In the genomic region with DNA sequence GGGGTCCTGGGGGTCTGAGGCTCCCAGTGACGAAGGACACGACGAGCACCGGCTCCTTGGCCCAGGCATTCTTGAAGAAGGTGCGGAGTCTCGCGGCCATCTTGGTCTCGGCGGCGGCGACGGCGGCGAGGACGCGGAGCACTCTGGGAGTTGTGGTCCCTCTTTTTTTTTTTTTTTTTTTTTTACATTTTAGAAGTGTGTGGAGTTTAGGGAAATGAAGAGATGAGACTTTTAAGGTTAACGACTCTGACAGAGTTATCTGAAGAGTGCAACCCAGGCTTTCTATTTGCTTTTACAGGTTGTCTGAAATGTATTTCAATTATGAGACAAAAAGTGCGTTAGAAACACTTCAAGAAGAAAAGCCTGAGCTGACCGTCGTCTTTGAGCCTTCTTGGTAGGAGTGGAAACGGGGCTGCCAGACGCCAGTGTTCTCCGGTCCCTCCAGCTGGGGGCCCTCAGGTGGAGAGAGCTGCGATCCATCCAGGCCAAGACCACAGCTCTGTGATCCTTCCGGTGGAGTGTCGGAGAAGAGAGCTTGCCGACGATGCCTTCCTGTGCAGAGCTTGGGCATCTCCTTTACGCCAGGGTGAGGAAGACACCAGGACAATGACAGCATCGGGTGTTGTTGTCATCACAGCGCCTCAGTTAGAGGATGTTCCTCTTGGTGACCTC, we compare ENCODE assay signal across 1 cellular context.
A peak's percentile ranks its signal among the peaks of the same experiment; 100 is the strongest.
TF ChIP-seq lines count a peak whose summit lies in the region.

No MANE protein-coding gene starts in this region.

TF ChIP-seq in HepG2, 621 proteins besides CTCF, POLR2A, EP300 and RAD21:
- TF ChIP-seq, protein P1, sequence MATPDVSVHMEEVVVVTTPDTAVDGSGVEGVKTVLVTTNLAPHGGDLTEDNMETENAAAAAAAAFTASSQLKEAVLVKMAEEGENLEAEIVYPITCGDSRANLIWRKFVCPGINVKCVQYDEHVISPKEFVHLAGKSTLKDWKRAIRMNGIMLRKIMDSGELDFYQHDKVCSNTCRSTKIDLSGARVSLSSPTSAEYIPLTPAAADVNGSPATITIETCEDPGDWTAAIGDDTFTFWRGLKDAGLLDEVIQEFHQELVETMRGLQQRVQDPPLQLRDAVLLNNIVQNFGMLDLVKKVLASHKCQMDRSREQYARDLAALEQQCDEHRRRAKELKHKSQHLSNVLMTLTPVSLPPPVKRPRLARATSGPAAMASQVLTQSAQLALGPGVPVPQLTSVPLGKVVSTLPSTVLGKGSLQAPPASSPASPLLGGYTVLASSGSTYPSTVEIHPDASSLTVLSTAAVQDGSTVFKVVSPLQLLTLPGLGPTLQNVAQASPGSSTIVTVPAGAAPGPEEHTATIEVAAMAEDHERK (CRISPR knock-in tag; IDR thresholded peaks at IDR 0.05; ENCODE audit: low read depth) = no peak
- TF ChIP-seq NR2F6 (IDR thresholded peaks at IDR 0.05) (no peak), NR2F6 (CRISPR knock-in tag; IDR thresholded peaks at IDR 0.05) (no peak), ZNF670 (CRISPR knock-in tag; IDR thresholded peaks at IDR 0.05; ENCODE audit: borderline replicate concordance) (no peak), PRMT3 (CRISPR knock-in tag; IDR thresholded peaks at IDR 0.05; ENCODE audit: borderline replicate concordance, low read depth) (no peak), ZNF121 (CRISPR knock-in tag; IDR thresholded peaks at IDR 0.05) (no peak), ATF7 (IDR thresholded peaks at IDR 0.05) (peak; percentile 19; the same call in 1 of the 2 replicates), ATF7 (CRISPR knock-in tag; IDR thresholded peaks at IDR 0.05) (no peak), ZFY (CRISPR knock-in tag; IDR thresholded peaks at IDR 0.05) (0 out of 2 replicates have a peak, but pooled peaks have one; percentile 33), NFATC3 (CRISPR knock-in tag; IDR thresholded peaks at IDR 0.05) (no peak), ZSCAN21 (CRISPR knock-in tag; IDR thresholded peaks at IDR 0.05; ENCODE audit: borderline replicate concordance) (no peak), YY1 (IDR thresholded peaks at IDR 0.05; ENCODE audit: insufficient read depth, insufficient replicate concordance, low read depth, low read length) (peak; percentile 91), ZNF775 (CRISPR knock-in tag; IDR thresholded peaks at IDR 0.05; ENCODE audit: borderline replicate concordance) (no peak), ZNF143 (CRISPR knock-in tag; IDR thresholded peaks at IDR 0.05) (peak; percentile 85), GABPB1 (CRISPR knock-in tag; IDR thresholded peaks at IDR 0.05) (peak; percentile 46; the same call in 1 of the 2 replicates), ZSCAN31 (CRISPR knock-in tag; IDR thresholded peaks at IDR 0.05; ENCODE audit: low read depth) (no peak), ZFAT (CRISPR knock-in tag; conservative IDR thresholded peaks at IDR 0.05) (no peak), ZNF496 (CRISPR knock-in tag; IDR thresholded peaks at IDR 0.05; ENCODE audit: insufficient replicate concordance) (no peak), HCFC1 (IDR thresholded peaks at IDR 0.05; ENCODE audit: low read depth, low read length) (peak; percentile 35; the same call in 1 of the 2 replicates), THAP11 (CRISPR knock-in tag; IDR thresholded peaks at IDR 0.05) (peak; percentile 91), SUZ12 (IDR thresholded peaks at IDR 0.05; ENCODE audit: low read depth, low read length) (peak; percentile 33; the same call in 1 of the 2 replicates), GABPA (IDR thresholded peaks at IDR 0.05; ENCODE audit: low read depth, low read length) (peak; percentile 31; the same call in 1 of the 2 replicates), GABPA (CRISPR knock-in tag; IDR thresholded peaks at IDR 0.05; ENCODE audit: low read depth) (no peak), ZSCAN30 (CRISPR knock-in tag; IDR thresholded peaks at IDR 0.05) (no peak), ZNF552 (CRISPR knock-in tag; IDR thresholded peaks at IDR 0.05; ENCODE audit: borderline replicate concordance) (no peak)
- TF ChIP-seq, protein P2, sequence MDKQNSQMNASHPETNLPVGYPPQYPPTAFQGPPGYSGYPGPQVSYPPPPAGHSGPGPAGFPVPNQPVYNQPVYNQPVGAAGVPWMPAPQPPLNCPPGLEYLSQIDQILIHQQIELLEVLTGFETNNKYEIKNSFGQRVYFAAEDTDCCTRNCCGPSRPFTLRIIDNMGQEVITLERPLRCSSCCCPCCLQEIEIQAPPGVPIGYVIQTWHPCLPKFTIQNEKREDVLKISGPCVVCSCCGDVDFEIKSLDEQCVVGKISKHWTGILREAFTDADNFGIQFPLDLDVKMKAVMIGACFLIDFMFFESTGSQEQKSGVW (CRISPR knock-in tag; IDR thresholded peaks at IDR 0.05; ENCODE audit: borderline replicate concordance) = no peak
- TF ChIP-seq, protein P3, sequence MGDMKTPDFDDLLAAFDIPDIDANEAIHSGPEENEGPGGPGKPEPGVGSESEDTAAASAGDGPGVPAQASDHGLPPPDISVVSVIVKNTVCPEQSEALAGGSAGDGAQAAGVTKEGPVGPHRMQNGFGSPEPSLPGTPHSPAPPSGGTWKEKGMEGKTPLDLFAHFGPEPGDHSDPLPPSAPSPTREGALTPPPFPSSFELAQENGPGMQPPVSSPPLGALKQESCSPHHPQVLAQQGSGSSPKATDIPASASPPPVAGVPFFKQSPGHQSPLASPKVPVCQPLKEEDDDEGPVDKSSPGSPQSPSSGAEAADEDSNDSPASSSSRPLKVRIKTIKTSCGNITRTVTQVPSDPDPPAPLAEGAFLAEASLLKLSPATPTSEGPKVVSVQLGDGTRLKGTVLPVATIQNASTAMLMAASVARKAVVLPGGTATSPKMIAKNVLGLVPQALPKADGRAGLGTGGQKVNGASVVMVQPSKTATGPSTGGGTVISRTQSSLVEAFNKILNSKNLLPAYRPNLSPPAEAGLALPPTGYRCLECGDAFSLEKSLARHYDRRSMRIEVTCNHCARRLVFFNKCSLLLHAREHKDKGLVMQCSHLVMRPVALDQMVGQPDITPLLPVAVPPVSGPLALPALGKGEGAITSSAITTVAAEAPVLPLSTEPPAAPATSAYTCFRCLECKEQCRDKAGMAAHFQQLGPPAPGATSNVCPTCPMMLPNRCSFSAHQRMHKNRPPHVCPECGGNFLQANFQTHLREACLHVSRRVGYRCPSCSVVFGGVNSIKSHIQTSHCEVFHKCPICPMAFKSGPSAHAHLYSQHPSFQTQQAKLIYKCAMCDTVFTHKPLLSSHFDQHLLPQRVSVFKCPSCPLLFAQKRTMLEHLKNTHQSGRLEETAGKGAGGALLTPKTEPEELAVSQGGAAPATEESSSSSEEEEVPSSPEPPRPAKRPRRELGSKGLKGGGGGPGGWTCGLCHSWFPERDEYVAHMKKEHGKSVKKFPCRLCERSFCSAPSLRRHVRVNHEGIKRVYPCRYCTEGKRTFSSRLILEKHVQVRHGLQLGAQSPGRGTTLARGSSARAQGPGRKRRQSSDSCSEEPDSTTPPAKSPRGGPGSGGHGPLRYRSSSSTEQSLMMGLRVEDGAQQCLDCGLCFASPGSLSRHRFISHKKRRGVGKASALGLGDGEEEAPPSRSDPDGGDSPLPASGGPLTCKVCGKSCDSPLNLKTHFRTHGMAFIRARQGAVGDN (CRISPR knock-in tag; IDR thresholded peaks at IDR 0.05) = peak; percentile 35
- TF ChIP-seq, protein P4, sequence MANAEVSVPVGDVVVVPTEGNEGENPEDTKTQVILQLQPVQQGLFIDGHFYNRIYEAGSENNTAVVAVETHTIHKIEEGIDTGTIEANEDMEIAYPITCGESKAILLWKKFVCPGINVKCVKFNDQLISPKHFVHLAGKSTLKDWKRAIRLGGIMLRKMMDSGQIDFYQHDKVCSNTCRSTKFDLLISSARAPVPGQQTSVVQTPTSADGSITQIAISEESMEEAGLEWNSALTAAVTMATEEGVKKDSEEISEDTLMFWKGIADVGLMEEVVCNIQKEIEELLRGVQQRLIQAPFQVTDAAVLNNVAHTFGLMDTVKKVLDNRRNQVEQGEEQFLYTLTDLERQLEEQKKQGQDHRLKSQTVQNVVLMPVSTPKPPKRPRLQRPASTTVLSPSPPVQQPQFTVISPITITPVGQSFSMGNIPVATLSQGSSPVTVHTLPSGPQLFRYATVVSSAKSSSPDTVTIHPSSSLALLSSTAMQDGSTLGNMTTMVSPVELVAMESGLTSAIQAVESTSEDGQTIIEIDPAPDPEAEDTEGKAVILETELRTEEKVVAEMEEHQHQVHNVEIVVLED (CRISPR knock-in tag; IDR thresholded peaks at IDR 0.05; ENCODE audit: borderline replicate concordance) = peak; percentile 57; the same call in 1 of the 2 replicates
- TF ChIP-seq, protein P5, sequence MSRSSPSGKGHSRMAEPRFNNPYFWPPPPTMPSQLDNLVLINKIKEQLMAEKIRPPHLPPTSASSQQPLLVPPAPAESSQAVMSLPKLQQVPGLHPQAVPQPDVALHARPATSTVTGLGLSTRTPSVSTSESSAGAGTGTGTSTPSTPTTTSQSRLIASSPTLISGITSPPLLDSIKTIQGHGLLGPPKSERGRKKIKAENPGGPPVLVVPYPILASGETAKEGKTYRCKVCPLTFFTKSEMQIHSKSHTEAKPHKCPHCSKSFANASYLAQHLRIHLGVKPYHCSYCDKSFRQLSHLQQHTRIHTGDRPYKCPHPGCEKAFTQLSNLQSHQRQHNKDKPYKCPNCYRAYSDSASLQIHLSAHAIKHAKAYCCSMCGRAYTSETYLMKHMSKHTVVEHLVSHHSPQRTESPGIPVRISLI (CRISPR knock-in tag; IDR thresholded peaks at IDR 0.05; ENCODE audit: borderline replicate concordance) = peak; percentile 82; the same call in 1 of the 2 replicates
- TF ChIP-seq, protein P6, sequence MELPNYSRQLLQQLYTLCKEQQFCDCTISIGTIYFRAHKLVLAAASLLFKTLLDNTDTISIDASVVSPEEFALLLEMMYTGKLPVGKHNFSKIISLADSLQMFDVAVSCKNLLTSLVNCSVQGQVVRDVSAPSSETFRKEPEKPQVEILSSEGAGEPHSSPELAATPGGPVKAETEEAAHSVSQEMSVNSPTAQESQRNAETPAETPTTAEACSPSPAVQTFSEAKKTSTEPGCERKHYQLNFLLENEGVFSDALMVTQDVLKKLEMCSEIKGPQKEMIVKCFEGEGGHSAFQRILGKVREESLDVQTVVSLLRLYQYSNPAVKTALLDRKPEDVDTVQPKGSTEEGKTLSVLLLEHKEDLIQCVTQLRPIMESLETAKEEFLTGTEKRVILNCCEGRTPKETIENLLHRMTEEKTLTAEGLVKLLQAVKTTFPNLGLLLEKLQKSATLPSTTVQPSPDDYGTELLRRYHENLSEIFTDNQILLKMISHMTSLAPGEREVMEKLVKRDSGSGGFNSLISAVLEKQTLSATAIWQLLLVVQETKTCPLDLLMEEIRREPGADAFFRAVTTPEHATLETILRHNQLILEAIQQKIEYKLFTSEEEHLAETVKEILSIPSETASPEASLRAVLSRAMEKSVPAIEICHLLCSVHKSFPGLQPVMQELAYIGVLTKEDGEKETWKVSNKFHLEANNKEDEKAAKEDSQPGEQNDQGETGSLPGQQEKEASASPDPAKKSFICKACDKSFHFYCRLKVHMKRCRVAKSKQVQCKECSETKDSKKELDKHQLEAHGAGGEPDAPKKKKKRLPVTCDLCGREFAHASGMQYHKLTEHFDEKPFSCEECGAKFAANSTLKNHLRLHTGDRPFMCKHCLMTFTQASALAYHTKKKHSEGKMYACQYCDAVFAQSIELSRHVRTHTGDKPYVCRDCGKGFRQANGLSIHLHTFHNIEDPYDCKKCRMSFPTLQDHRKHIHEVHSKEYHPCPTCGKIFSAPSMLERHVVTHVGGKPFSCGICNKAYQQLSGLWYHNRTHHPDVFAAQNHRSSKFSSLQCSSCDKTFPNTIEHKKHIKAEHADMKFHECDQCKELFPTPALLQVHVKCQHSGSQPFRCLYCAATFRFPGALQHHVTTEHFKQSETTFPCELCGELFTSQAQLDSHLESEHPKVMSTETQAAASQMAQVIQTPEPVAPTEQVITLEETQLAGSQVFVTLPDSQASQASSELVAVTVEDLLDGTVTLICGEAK (IDR thresholded peaks at IDR 0.05) = no peak
- TF ChIP-seq, protein P6 (CRISPR knock-in tag; IDR thresholded peaks at IDR 0.05) = 0 out of 2 replicates have a peak, but pooled peaks have one; percentile 15
- TF ChIP-seq, protein P7, sequence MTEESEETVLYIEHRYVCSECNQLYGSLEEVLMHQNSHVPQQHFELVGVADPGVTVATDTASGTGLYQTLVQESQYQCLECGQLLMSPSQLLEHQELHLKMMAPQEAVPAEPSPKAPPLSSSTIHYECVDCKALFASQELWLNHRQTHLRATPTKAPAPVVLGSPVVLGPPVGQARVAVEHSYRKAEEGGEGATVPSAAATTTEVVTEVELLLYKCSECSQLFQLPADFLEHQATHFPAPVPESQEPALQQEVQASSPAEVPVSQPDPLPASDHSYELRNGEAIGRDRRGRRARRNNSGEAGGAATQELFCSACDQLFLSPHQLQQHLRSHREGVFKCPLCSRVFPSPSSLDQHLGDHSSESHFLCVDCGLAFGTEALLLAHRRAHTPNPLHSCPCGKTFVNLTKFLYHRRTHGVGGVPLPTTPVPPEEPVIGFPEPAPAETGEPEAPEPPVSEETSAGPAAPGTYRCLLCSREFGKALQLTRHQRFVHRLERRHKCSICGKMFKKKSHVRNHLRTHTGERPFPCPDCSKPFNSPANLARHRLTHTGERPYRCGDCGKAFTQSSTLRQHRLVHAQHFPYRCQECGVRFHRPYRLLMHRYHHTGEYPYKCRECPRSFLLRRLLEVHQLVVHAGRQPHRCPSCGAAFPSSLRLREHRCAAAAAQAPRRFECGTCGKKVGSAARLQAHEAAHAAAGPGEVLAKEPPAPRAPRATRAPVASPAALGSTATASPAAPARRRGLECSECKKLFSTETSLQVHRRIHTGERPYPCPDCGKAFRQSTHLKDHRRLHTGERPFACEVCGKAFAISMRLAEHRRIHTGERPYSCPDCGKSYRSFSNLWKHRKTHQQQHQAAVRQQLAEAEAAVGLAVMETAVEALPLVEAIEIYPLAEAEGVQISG (CRISPR knock-in tag; IDR thresholded peaks at IDR 0.05) = peak; percentile 70
